In the genomic region with DNA sequence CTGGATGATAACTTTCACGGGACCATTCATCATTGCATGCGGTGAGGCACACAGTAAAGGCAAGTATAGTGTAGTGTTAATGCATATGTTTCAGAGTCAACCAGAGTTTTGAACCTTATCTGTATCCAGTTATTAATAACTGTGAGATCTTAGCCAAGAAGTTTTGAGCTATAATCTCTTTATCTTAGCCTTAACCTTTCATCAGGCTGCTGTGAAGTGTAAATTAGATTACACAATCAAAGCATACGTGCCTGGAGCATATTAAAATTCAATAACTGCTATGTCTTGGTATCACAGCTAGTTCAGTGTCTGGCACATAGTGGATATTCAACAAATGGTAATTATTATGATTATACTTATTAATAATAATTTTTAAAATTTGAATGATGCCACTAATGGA, we compare ENCODE assay signal across 36 cellular contexts.
"Had no signal": no experiment of that assay in that cellular context is flagged by ENCODE, and none has a peak within 500 bp of the region (broad histone marks: within the 10 kb centered on the region; RNA-seq: fewer than 3 reads in every experiment).

No MANE protein-coding gene starts in this region.

- ATAC-seq: activated CD4-positive, alpha-beta T cell treated with anti-CD3 and anti-CD28 coated beads for 36 hours; activated CD4-positive, CD25-positive, alpha-beta regulatory T cell treated with anti-CD3 and anti-CD28 coated beads, Interleukin-2, amount 50 U/mL, for 24 hours; activated CD8-positive, alpha-beta memory T cell treated with anti-CD3 and anti-CD28 coated beads, Interleukin-2, amount 10 ng/mL, durations not matched to agents 7 days and 5 days; activated CD8-positive, alpha-beta T cell treated with anti-CD3 and anti-CD28 coated beads, Interleukin-2, amount 10 ng/mL, durations not matched to agents 7 days and 5 days; activated naive CD8-positive, alpha-beta T cell treated with anti-CD3 and anti-CD28 coated beads, Interleukin-2, amount 50 U/mL, for 24 hours had no signal

- H3K4me3 ChIP-seq: ascending aorta, cardiac muscle cell had no signal

- DNase-seq: activated CD4-positive, alpha-beta memory T cell treated with anti-CD3 and anti-CD28 coated beads, Interleukin-2, amount 10 ng/mL, durations not matched to agents 7 days and 5 days; activated CD4-positive, alpha-beta T cell treated with anti-CD3 and anti-CD28 coated beads for 1 hour; activated CD4-positive, alpha-beta T cell treated with anti-CD3 and anti-CD28 coated beads for 36 hours; activated CD4-positive, alpha-beta T cell treated with anti-CD3 and anti-CD28 coated beads for 48 hours; activated CD4-positive, alpha-beta T cell treated with anti-CD3 and anti-CD28 coated beads, Interleukin-2, amount 10 ng/mL, durations not matched to agents 7 days and 5 days; activated CD4-positive, alpha-beta T cell treated with anti-CD3 and anti-CD28 coated beads, Interleukin-2, amount 50 U/mL, for 48 hours; activated CD4-positive, CD25-positive, alpha-beta regulatory T cell; activated CD8-positive, alpha-beta memory T cell treated with anti-CD3 and anti-CD28 coated beads for 24 hours; activated CD8-positive, alpha-beta memory T cell treated with anti-CD3 and anti-CD28 coated beads, Interleukin-2, amount 10 ng/mL, durations not matched to agents 7 days and 5 days; activated CD8-positive, alpha-beta memory T cell treated with anti-CD3 and anti-CD28 coated beads, Interleukin-2, amount 50 U/mL, for 48 hours; activated CD8-positive, alpha-beta T cell treated with anti-CD3 and anti-CD28 coated beads, Interleukin-2, amount 10 ng/mL, durations not matched to agents 7 days and 5 days; activated effector memory CD4-positive, alpha-beta T cell treated with Interleukin-2 at 50 U/mL for 16 hours; activated gamma-delta T cell; activated naive CD4-positive, alpha-beta T cell treated with anti-CD3 and anti-CD28 coated beads, Interleukin-2, amount 10 ng/mL, durations not matched to agents 7 days and 5 days; activated naive CD4-positive, alpha-beta T cell treated with Interleukin-2 at 50 U/mL for 16 hours; activated naive CD8-positive, alpha-beta T cell treated with anti-CD3 and anti-CD28 coated beads, Interleukin-2, amount 10 ng/mL, durations not matched to agents 7 days and 5 days; activated naive CD8-positive, alpha-beta T cell treated with anti-CD3 and anti-CD28 coated beads, Interleukin-2, amount 50 U/mL, for 24 hours; activated T-cell treated with anti-CD3 and anti-CD28 coated beads, Interleukin-2, amount 50 U/mL, for 24 hours; activated T-cell treated with anti-CD3 and anti-CD28 coated beads, Interleukin-2, amount 50 U/mL, for 48 hours; amygdala; anterior cingulate cortex; cerebellar nuclear complex; T-helper 1 cell; T-helper 2 cell; T-helper 9 cell had no signal

- H3K4me1 ChIP-seq: ascending aorta had no signal

- H3K9me3 Mint-ChIP-seq: activated CD4-positive, alpha-beta T cell treated with anti-CD3 and anti-CD28 coated beads, Interleukin-2, amount 10 ng/mL, durations not matched to agents 7 days and 5 days; activated naive CD4-positive, alpha-beta T cell treated with anti-CD3 and anti-CD28 coated beads, Interleukin-2, amount 10 ng/mL, durations not matched to agents 7 days and 5 days; activated naive CD4-positive, alpha-beta T cell treated with anti-CD3 and anti-CD28 coated beads, Interleukin-2, amount 50 U/mL, for 24 hours; activated naive CD8-positive, alpha-beta T cell treated with anti-CD3 and anti-CD28 coated beads, Interleukin-2, amount 10 ng/mL, durations not matched to agents 7 days and 5 days; activated naive CD8-positive, alpha-beta T cell treated with anti-CD3 and anti-CD28 coated beads, Interleukin-2, amount 50 U/mL, for 24 hours; activated T-cell treated with anti-CD3 and anti-CD28 coated beads, Interleukin-2, amount 50 U/mL, for 24 hours; activated T-helper 2 cell treated with anti-CD3 and anti-CD28 coated beads, Interferon-gamma antibody, Interleukin-2, Interleukin-4, amounts not matched to agents 10 μg/mL and 5 μg/mL and 100 μg/mL, durations not matched to agents 14 hours and 24 hours and 36 hours; central memory CD8-positive, alpha-beta T cell; T-helper 1 cell treated with Interleukin-12 subunit alpha and Interleukin-12 subunit beta and Interleukin-4 antibody, amounts not matched to agents 30 μg/mL and 1 μg/mL, for 36 hours; T-helper 2 cell treated with Interferon-gamma antibody and Interleukin-4, amounts not matched to agents 5 μg/mL and 100 μg/mL, for 36 hours had no signal

- H3K4me1 Mint-ChIP-seq: activated CD4-positive, alpha-beta memory T cell treated with anti-CD3 and anti-CD28 coated beads, Interleukin-2, amount 10 ng/mL, durations not matched to agents 7 days and 5 days; activated CD4-positive, alpha-beta T cell treated with anti-CD3 and anti-CD28 coated beads for 36 hours; activated CD4-positive, alpha-beta T cell treated with anti-CD3 and anti-CD28 coated beads, Interleukin-2, amount 10 ng/mL, durations not matched to agents 7 days and 5 days; activated CD8-positive, alpha-beta memory T cell treated with anti-CD3 and anti-CD28 coated beads, Interleukin-2, amount 10 ng/mL, durations not matched to agents 7 days and 5 days; activated naive CD4-positive, alpha-beta T cell treated with anti-CD3 and anti-CD28 coated beads, Interleukin-2, amount 10 ng/mL, durations not matched to agents 7 days and 5 days; activated naive CD4-positive, alpha-beta T cell treated with anti-CD3 and anti-CD28 coated beads, Interleukin-2, amount 50 U/mL, for 24 hours; activated naive CD8-positive, alpha-beta T cell treated with anti-CD3 and anti-CD28 coated beads, Interleukin-2, amount 10 ng/mL, durations not matched to agents 7 days and 5 days; activated naive CD8-positive, alpha-beta T cell treated with anti-CD3 and anti-CD28 coated beads, Interleukin-2, amount 50 U/mL, for 24 hours; brain; central memory CD8-positive, alpha-beta T cell had no signal

- H3K27me3 ChIP-seq: ascending aorta, cardiac muscle cell had no signal

- H3K4me3 Mint-ChIP-seq: activated CD4-positive, alpha-beta memory T cell treated with anti-CD3 and anti-CD28 coated beads, Interleukin-2, amount 10 ng/mL, durations not matched to agents 7 days and 5 days; activated CD4-positive, alpha-beta T cell treated with anti-CD3 and anti-CD28 coated beads for 36 hours; activated CD4-positive, alpha-beta T cell treated with anti-CD3 and anti-CD28 coated beads, Interleukin-2, amount 10 ng/mL, durations not matched to agents 7 days and 5 days; activated CD8-positive, alpha-beta memory T cell treated with anti-CD3 and anti-CD28 coated beads, Interleukin-2, amount 10 ng/mL, durations not matched to agents 7 days and 5 days; activated CD8-positive, alpha-beta T cell treated with anti-CD3 and anti-CD28 coated beads, Interleukin-2, amount 10 ng/mL, durations not matched to agents 7 days and 5 days; activated naive CD4-positive, alpha-beta T cell treated with anti-CD3 and anti-CD28 coated beads, Interleukin-2, amount 10 ng/mL, durations not matched to agents 7 days and 5 days; activated naive CD4-positive, alpha-beta T cell treated with anti-CD3 and anti-CD28 coated beads, Interleukin-2, amount 50 U/mL, for 24 hours; activated naive CD8-positive, alpha-beta T cell; activated naive CD8-positive, alpha-beta T cell treated with anti-CD3 and anti-CD28 coated beads, Interleukin-2, amount 10 ng/mL, durations not matched to agents 7 days and 5 days; activated naive CD8-positive, alpha-beta T cell treated with anti-CD3 and anti-CD28 coated beads, Interleukin-2, amount 50 U/mL, for 24 hours; activated T-cell treated with anti-CD3 and anti-CD28 coated beads, Interleukin-2, amount 50 U/mL, for 24 hours; brain; central memory CD8-positive, alpha-beta T cell; T-helper 1 cell treated with Interleukin-12 subunit alpha and Interleukin-12 subunit beta and Interleukin-4 antibody, amounts not matched to agents 30 μg/mL and 1 μg/mL, for 36 hours; T-helper 2 cell treated with Interferon-gamma antibody and Interleukin-4, amounts not matched to agents 5 μg/mL and 100 μg/mL, for 36 hours had no signal

- H3K36me3 ChIP-seq: ascending aorta, cardiac muscle cell had no signal

- H3K27ac ChIP-seq: ascending aorta, cardiac muscle cell, VCaP had no signal

- H3K27ac Mint-ChIP-seq: activated CD4-positive, alpha-beta memory T cell treated with anti-CD3 and anti-CD28 coated beads, Interleukin-2, amount 10 ng/mL, durations not matched to agents 7 days and 5 days; activated CD4-positive, alpha-beta T cell treated with anti-CD3 and anti-CD28 coated beads for 36 hours; activated CD4-positive, alpha-beta T cell treated with anti-CD3 and anti-CD28 coated beads, Interleukin-2, amount 10 ng/mL, durations not matched to agents 7 days and 5 days; activated CD8-positive, alpha-beta memory T cell treated with anti-CD3 and anti-CD28 coated beads, Interleukin-2, amount 10 ng/mL, durations not matched to agents 7 days and 5 days; activated CD8-positive, alpha-beta T cell treated with anti-CD3 and anti-CD28 coated beads, Interleukin-2, amount 10 ng/mL, durations not matched to agents 7 days and 5 days; activated naive CD4-positive, alpha-beta T cell treated with anti-CD3 and anti-CD28 coated beads, Interleukin-2, amount 10 ng/mL, durations not matched to agents 7 days and 5 days; activated naive CD4-positive, alpha-beta T cell treated with anti-CD3 and anti-CD28 coated beads, Interleukin-2, amount 50 U/mL, for 24 hours; activated naive CD8-positive, alpha-beta T cell; activated naive CD8-positive, alpha-beta T cell treated with anti-CD3 and anti-CD28 coated beads, Interleukin-2, amount 10 ng/mL, durations not matched to agents 7 days and 5 days; activated naive CD8-positive, alpha-beta T cell treated with anti-CD3 and anti-CD28 coated beads, Interleukin-2, amount 50 U/mL, for 24 hours; activated T-cell treated with anti-CD3 and anti-CD28 coated beads, Interleukin-2, amount 50 U/mL, for 24 hours; activated T-helper 2 cell treated with anti-CD3 and anti-CD28 coated beads, Interferon-gamma antibody, Interleukin-2, Interleukin-4, amounts not matched to agents 10 μg/mL and 5 μg/mL and 100 μg/mL, durations not matched to agents 14 hours and 24 hours and 36 hours; T-helper 1 cell treated with Interleukin-12 subunit alpha and Interleukin-12 subunit beta and Interleukin-4 antibody, amounts not matched to agents 30 μg/mL and 1 μg/mL, for 36 hours; T-helper 2 cell treated with Interferon-gamma antibody and Interleukin-4, amounts not matched to agents 5 μg/mL and 100 μg/mL, for 36 hours had no signal

- H3K36me3 Mint-ChIP-seq: activated CD8-positive, alpha-beta memory T cell treated with anti-CD3 and anti-CD28 coated beads, Interleukin-2, amount 10 ng/mL, durations not matched to agents 7 days and 5 days; activated naive CD4-positive, alpha-beta T cell treated with anti-CD3 and anti-CD28 coated beads, Interleukin-2, amount 10 ng/mL, durations not matched to agents 7 days and 5 days; activated naive CD4-positive, alpha-beta T cell treated with anti-CD3 and anti-CD28 coated beads, Interleukin-2, amount 50 U/mL, for 24 hours; activated naive CD8-positive, alpha-beta T cell; activated naive CD8-positive, alpha-beta T cell treated with anti-CD3 and anti-CD28 coated beads, Interleukin-2, amount 10 ng/mL, durations not matched to agents 7 days and 5 days; brain had no signal

- H3K9me3 ChIP-seq: ascending aorta had no signal
